10 cellular contexts compared by ENCODE assay signal in genomic region chr13:75685239-75685697, GRCh38. TPM values are rescaled to one million over a fixed set of nuclear protein-coding genes. Genes with fewer than 3 reads are reported as not detected.
A peak's percentile ranks its signal among the peaks of the same experiment; 100 is the strongest.
DNase-seq lines count a peak whose midpoint lies in the region; ATAC-seq and TF ChIP-seq lines count a peak whose summit lies in the region.
"Had no signal": no experiment of that assay in that cellular context is flagged by ENCODE, and none has a peak within 500 bp of the region (broad histone marks: within the 10 kb centered on the region; RNA-seq: fewer than 3 reads in every experiment).

No MANE protein-coding gene starts in this region.

- intact Hi-C loops in sciatic nerve (cut with DNase I) = no loop called here

- no peak for ATAC-seq in HG03378 (IDR thresholded peaks at IDR 0.05; ENCODE audit: unreplicated experiment)
- no peak for ATAC-seq in sciatic nerve
- ATAC-seq: body of pancreas had no signal

- peak; percentile 66 for TF ChIP-seq CTCF in foreskin fibroblast (IDR thresholded peaks at IDR 0.05; ENCODE audit: low read depth, low read length)

- peak overlapping the region in 1 of 2 donors; percentile 1 for H3K4me3 ChIP-seq in foreskin fibroblast (ENCODE audit: low read depth in 1 of 2, low read length in 2 of 2)
- H3K4me3 ChIP-seq: body of pancreas had no signal

- DNase-seq in A172 (ENCODE audit: low spot score) = peak; percentile 76
- DNase-seq in GM04503 (ENCODE audit: low read depth) = peak; percentile 81
- peak; percentile 84 to 89 for DNase-seq in SHP77 (lab: John Stamatoyannopoulos, UW)
- DNase-seq in foreskin fibroblast = peak; percentile 91 to 92
- no peak for DNase-seq in 8988T
- no peak for DNase-seq in activated gamma-delta T cell (lab: John Stamatoyannopoulos, UW)
- DNase-seq in sciatic nerve (ENCODE audit: low spot score) = no peak
- DNase-seq: body of pancreas, naive B cell had no signal

RNA-seq across cellular contexts. Expression of gene LMO7, which starts 49.1 kb away (rescaled TPM):
- total RNA-seq in A172 (2014; rRNA removed; shearing (Covaris generic)) = 155 and 215 TPM in 2 replicates
- 249 TPM for total RNA-seq in sciatic nerve

Comparison
In these comparisons a context has a peak if more than half of its experiments do, and no peak if none do; other contexts are left out.
1. DNase-seq: peak in A172 (single experiment), GM04503 (single experiment), SHP77 (2 of 2) and foreskin fibroblast (2 of 2); none in 8988T (single experiment), activated gamma-delta T cell (single experiment) and sciatic nerve (single experiment).